28 cellular contexts compared by ENCODE assay signal in genomic region chr9:121239071-121239470, GRCh38.
"Had no signal": no experiment of that assay in that cellular context is flagged by ENCODE, and none has a peak within 500 bp of the region (broad histone marks: within the 10 kb centered on the region; RNA-seq: fewer than 3 reads in every experiment).

No MANE protein-coding gene starts in this region.

- H3K9me3 Mint-ChIP-seq: activated T-cell treated with anti-CD3 and anti-CD28 coated beads, Interleukin-2, amount 50 U/mL, for 72 hours had no signal

- H3K27ac Mint-ChIP-seq: activated CD4-positive, alpha-beta T cell treated with anti-CD3 and anti-CD28 coated beads, Interleukin-2, amount 10 ng/mL, durations not matched to agents 24 days and 14 days; activated CD8-positive, alpha-beta T cell treated with anti-CD3 and anti-CD28 coated beads for 36 hours; activated naive CD4-positive, alpha-beta T cell treated with anti-CD3 and anti-CD28 coated beads, Interleukin-2, amount 50 U/mL, for 24 hours; activated naive CD8-positive, alpha-beta T cell treated with anti-CD3 and anti-CD28 coated beads, Interleukin-2, amount 10 ng/mL, durations not matched to agents 7 days and 5 days; activated T-cell treated with anti-CD3 and anti-CD28 coated beads, Interleukin-2, amount 50 U/mL, for 72 hours; activated T-helper 17 cell treated with anti-CD3 and anti-CD28 coated beads, Interleukin-2, amount 50 U/mL, for 72 hours had no signal

- H3K4me3 Mint-ChIP-seq: activated CD4-positive, alpha-beta T cell treated with anti-CD3 and anti-CD28 coated beads, Interleukin-2, amount 10 ng/mL, durations not matched to agents 24 days and 14 days; activated CD8-positive, alpha-beta T cell treated with anti-CD3 and anti-CD28 coated beads for 36 hours; activated naive CD4-positive, alpha-beta T cell treated with anti-CD3 and anti-CD28 coated beads, Interleukin-2, amount 50 U/mL, for 24 hours; activated naive CD8-positive, alpha-beta T cell treated with anti-CD3 and anti-CD28 coated beads, Interleukin-2, amount 10 ng/mL, durations not matched to agents 7 days and 5 days; activated T-cell treated with anti-CD3 and anti-CD28 coated beads, Interleukin-2, amount 50 U/mL, for 72 hours; activated T-helper 17 cell treated with anti-CD3 and anti-CD28 coated beads, Interleukin-2, amount 50 U/mL, for 72 hours had no signal

- H3K4me3 ChIP-seq: ascending aorta, body of pancreas, breast epithelium, SJCRH30, SK-N-MC had no signal

- H3K27me3 ChIP-seq: ascending aorta, body of pancreas, breast epithelium, SJCRH30 had no signal

- H3K9me3 ChIP-seq: ascending aorta, body of pancreas had no signal

- H3K27ac ChIP-seq: ascending aorta, body of pancreas, SJCRH30, SK-N-MC had no signal

- H3K36me3 ChIP-seq: ascending aorta, breast epithelium, SJCRH30 had no signal

- H3K27me3 Mint-ChIP-seq: activated CD8-positive, alpha-beta T cell treated with anti-CD3 and anti-CD28 coated beads for 36 hours; activated naive CD4-positive, alpha-beta T cell treated with anti-CD3 and anti-CD28 coated beads, Interleukin-2, amount 50 U/mL, for 24 hours; activated naive CD8-positive, alpha-beta T cell treated with anti-CD3 and anti-CD28 coated beads, Interleukin-2, amount 10 ng/mL, durations not matched to agents 7 days and 5 days; activated T-helper 17 cell treated with anti-CD3 and anti-CD28 coated beads, Interleukin-2, amount 50 U/mL, for 72 hours had no signal

- H3K4me1 Mint-ChIP-seq: activated CD4-positive, alpha-beta T cell treated with anti-CD3 and anti-CD28 coated beads, Interleukin-2, amount 10 ng/mL, durations not matched to agents 24 days and 14 days; activated naive CD4-positive, alpha-beta T cell treated with anti-CD3 and anti-CD28 coated beads, Interleukin-2, amount 50 U/mL, for 24 hours; activated naive CD8-positive, alpha-beta T cell treated with anti-CD3 and anti-CD28 coated beads, Interleukin-2, amount 10 ng/mL, durations not matched to agents 7 days and 5 days; activated T-helper 17 cell treated with anti-CD3 and anti-CD28 coated beads, Interleukin-2, amount 50 U/mL, for 72 hours had no signal

- DNase-seq: activated CD4-positive, alpha-beta T cell treated with anti-CD3 and anti-CD28 coated beads, Interleukin-2, amount 10 ng/mL, durations not matched to agents 24 days and 14 days; activated CD4-positive, alpha-beta T cell treated with anti-CD3 and anti-CD28 coated beads, Interleukin-2, amount 50 U/mL, for 4 hours; activated CD8-positive, alpha-beta T cell treated with anti-CD3 and anti-CD28 coated beads for 36 hours; activated gamma-delta T cell; activated naive CD4-positive, alpha-beta T cell treated with Interleukin-2 at 50 U/mL for 16 hours; activated naive CD8-positive, alpha-beta T cell treated with anti-CD3 and anti-CD28 coated beads, Interleukin-2, amount 10 ng/mL, durations not matched to agents 7 days and 5 days; activated T-cell treated with anti-CD3 and anti-CD28 coated beads, Interleukin-2, amount 50 U/mL, for 1 hour; activated T-cell treated with anti-CD3 and anti-CD28 coated beads, Interleukin-2, amount 50 U/mL, for 72 hours; amygdala; body of pancreas; cerebellar nuclear complex; NCI-H1105; NCI-H1417 treated with DMSO at 0.1 percent for 48 hours; NCI-H187 treated with DMSO at 0.1 percent for 48 hours; NCI-H2081; NCI-H226; NCI-H446 treated with DMSO at 0.1 percent for 48 hours; NCI-H524; NCI-H69; NCI-H82; SHP77; SJCRH30 had no signal

- FAIRE-seq: TTC549 had no signal

- H3K4me1 ChIP-seq: breast epithelium had no signal
